In the genomic region with DNA sequence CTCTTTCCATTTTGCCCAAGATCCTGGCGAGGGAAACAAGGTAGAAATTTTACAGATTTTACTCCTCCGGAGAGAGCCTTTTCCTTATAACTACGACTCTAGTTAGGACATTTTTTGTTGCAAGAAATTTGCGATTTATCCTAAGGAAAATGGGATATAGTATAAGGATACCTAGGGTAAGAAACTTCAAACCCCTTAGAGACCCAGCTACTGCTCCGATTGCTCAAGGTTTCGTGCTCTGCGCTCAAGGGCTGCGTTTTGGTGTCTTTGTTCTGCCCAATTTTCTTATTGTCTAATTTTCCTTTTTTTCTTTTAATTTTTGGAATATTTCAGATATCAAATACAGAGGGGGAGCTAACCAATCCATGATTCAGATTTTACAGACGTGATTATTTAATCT, we compare ENCODE assay signal across 8 cellular contexts. TPM values are rescaled to one million over a fixed set of nuclear protein-coding genes. Genes with fewer than 3 reads are reported as not detected.
DNase-seq lines count a peak whose midpoint lies in the region; ATAC-seq and TF ChIP-seq lines count a peak whose summit lies in the region.

No MANE protein-coding gene starts in this region.

- DNase-seq in SHP77 treated with DMSO at 0.1 percent for 48 hours (lab: John Stamatoyannopoulos, UW): peak; percentile 15
- DNase-seq in SHP77 (lab: John Stamatoyannopoulos, UW): no peak
- DNase-seq in right cardiac atrium: no peak
- no peak for DNase-seq in stimulated activated naive B cell treated with anti-CD40 and anti-IgM and Interleukin-4, amounts not matched to agents 10 μg/mL and 1 μg/mL and 100 μg/mL, for 72 hours
- no peak for DNase-seq in stimulated activated CD4-positive, alpha-beta T cell treated with anti-CD3 and anti-CD28 coated beads, Interleukin-1b, Interleukin-23, amount 100 ng/mL, for 48 hours

- intact Hi-C loops in right cardiac atrium (cut with DNase I): no loop called here

- H3K27ac Mint-ChIP-seq in stimulated activated naive B cell treated with anti-CD40 and anti-IgM and Interleukin-4, amounts not matched to agents 10 μg/mL and 1 μg/mL and 100 μg/mL, for 72 hours: peak overlapping the region; percentile 99

- H3K9me3 Mint-ChIP-seq in stimulated activated naive B cell treated with anti-CD40 and anti-IgM and Interleukin-4, amounts not matched to agents 10 μg/mL and 1 μg/mL and 100 μg/mL, for 72 hours: peaks cover 0 to 6% of the 10 kb centered on the region in 2 donors

- no peak for TF ChIP-seq CTCF in VCaP (conservative IDR thresholded peaks at IDR 0.05)

- H3K4me1 Mint-ChIP-seq in stimulated activated naive B cell treated with anti-CD40 and anti-IgM and Interleukin-4, amounts not matched to agents 10 μg/mL and 1 μg/mL and 100 μg/mL, for 72 hours: peaks cover 22 to 46% of the 10 kb centered on the region in 2 donors

- no peaks in the 10 kb centered on the region for H3K27me3 ChIP-seq in right cardiac atrium (ENCODE audit: control insufficient read depth, insufficient read depth)

- peak overlapping the region; percentile 100 for H3K27ac ChIP-seq in VCaP
- H3K27ac ChIP-seq in right cardiac atrium (ENCODE audit: low read length): no peak overlapping the region

- H3K9me3 ChIP-seq in right cardiac atrium (ENCODE audit: control insufficient read depth, low read length): no peaks in the 10 kb centered on the region

- ATAC-seq in right cardiac atrium (no peak), HG03469 (IDR thresholded peaks at IDR 0.05; ENCODE audit: unreplicated experiment) (no peak), HG03354 (IDR thresholded peaks at IDR 0.05; ENCODE audit: poor library complexity, severe bottlenecking, unreplicated experiment) (no peak)
- ATAC-seq in stimulated activated naive B cell treated with anti-CD40 and anti-IgM and Interleukin-4, amounts not matched to agents 10 μg/mL and 1 μg/mL and 100 μg/mL, for 72 hours (replicated peaks): no peak

- 25% methylated on average over 9 of the region's 9 CpGs for whole genome bisulfite sequencing in right cardiac atrium

- H3K36me3 Mint-ChIP-seq in stimulated activated naive B cell treated with anti-CD40 and anti-IgM and Interleukin-4, amounts not matched to agents 10 μg/mL and 1 μg/mL and 100 μg/mL, for 72 hours: peaks cover 15 to 27% of the 10 kb centered on the region in 2 donors

- peak overlapping the region; percentile 83 to 96 for H3K4me3 Mint-ChIP-seq in stimulated activated naive B cell treated with anti-CD40 and anti-IgM and Interleukin-4, amounts not matched to agents 10 μg/mL and 1 μg/mL and 100 μg/mL, for 72 hours

- no peaks in the 10 kb centered on the region for H3K27me3 Mint-ChIP-seq in stimulated activated naive B cell treated with anti-CD40 and anti-IgM and Interleukin-4, amounts not matched to agents 10 μg/mL and 1 μg/mL and 100 μg/mL, for 72 hours

- H3K4me1 ChIP-seq in right cardiac atrium (ENCODE audit: control insufficient read depth, insufficient read depth, low read length): peaks cover 3% of the 10 kb centered on the region

- H3K4me3 ChIP-seq in right cardiac atrium (ENCODE audit: low read length): peak overlapping the region; percentile 46

RNA-seq across cellular contexts. Expression of a gene that starts 1.5 kb away (rescaled TPM):
- 10 to 100 TPM; 62.5 to 77.8 (median 70.9) TPM for total RNA-seq in right cardiac atrium
- 17.9 TPM for polyA plus RNA-seq in right cardiac atrium

RNA-seq across cellular contexts. Expression of a gene that starts 1.7 kb away (rescaled TPM):
- total RNA-seq in right cardiac atrium: 10 to 100 TPM; 34.5 to 42.5 (median 37.8) TPM
- polyA plus RNA-seq in right cardiac atrium: 50.8 TPM
